In the genomic region with DNA sequence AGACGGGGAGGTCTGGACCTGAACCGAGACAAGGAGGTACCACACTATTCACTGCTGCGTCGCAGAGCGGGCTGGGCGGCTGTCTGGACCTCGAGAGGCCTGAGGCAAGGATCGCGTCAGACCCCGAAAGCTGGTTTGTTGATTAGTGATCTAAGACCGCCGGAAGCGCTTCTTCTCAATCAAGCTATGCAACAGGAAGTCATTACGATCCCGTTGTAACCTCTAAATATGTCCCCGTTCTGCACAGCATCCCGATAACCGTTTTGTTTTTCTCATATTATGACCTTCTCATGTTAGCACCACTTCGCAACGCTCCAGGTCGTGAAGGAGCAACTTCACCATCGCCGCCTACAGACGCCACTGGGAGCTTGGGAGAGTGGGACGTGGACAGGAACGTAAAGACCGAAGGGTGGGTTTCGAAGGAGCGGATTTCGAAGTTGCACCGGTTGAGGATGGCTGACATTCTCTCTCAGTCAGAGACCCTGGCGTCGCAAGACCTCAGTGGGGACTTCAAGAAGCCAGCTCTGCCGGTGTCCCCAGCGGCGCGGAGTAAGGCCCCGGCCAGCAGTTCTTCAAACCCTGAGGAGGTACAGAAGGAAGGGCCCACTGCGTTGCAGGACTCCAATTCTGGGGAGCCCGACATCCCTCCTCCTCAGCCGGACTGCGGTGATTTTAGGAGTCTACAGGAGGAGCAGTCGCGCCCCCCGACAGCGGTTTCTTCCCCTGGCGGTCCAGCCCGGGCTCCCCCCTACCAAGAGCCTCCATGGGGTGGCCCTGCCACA, we compare ENCODE assay signal across 8 cellular contexts. TPM values are rescaled to one million over a fixed set of nuclear protein-coding genes. Genes with fewer than 3 reads are reported as not detected.
DNase-seq lines count a peak whose midpoint lies in the region; ATAC-seq, FAIRE-seq and TF ChIP-seq lines count a peak whose summit lies in the region.

A gene with protein sequence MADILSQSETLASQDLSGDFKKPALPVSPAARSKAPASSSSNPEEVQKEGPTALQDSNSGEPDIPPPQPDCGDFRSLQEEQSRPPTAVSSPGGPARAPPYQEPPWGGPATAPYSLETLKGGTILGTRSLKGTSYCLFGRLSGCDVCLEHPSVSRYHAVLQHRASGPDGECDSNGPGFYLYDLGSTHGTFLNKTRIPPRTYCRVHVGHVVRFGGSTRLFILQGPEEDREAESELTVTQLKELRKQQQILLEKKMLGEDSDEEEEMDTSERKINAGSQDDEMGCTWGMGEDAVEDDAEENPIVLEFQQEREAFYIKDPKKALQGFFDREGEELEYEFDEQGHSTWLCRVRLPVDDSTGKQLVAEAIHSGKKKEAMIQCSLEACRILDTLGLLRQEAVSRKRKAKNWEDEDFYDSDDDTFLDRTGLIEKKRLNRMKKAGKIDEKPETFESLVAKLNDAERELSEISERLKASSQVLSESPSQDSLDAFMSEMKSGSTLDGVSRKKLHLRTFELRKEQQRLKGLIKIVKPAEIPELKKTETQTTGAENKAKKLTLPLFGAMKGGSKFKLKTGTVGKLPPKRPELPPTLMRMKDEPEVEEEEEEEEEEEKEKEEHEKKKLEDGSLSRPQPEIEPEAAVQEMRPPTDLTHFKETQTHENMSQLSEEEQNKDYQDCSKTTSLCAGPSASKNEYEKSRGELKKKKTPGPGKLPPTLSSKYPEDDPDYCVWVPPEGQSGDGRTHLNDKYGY (plus strand): TSS at position 427 of the 782 bp plus-strand sequence. CDS start 26 bp downstream, at position 453.
A gene with protein sequence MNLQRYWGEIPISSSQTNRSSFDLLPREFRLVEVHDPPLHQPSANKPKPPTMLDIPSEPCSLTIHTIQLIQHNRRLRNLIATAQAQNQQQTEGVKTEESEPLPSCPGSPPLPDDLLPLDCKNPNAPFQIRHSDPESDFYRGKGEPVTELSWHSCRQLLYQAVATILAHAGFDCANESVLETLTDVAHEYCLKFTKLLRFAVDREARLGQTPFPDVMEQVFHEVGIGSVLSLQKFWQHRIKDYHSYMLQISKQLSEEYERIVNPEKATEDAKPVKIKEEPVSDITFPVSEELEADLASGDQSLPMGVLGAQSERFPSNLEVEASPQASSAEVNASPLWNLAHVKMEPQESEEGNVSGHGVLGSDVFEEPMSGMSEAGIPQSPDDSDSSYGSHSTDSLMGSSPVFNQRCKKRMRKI (minus strand): TSS at position 152 of the 782 bp plus-strand sequence. CDS start 1,422 bp downstream, outside the sequence.

- in situ Hi-C loops in ACHN (cut with HindIII; ENCODE audit: low pct_ligation_motif_present, low pct_unique_long_range_greater_than_20kb, low sequenced_read_pairs): no loop called here

- peak within 1 kb of the TSS; percentile 96 for H3K9ac ChIP-seq in keratinocyte (ENCODE audit: control insufficient read depth, extremely low read depth, insufficient read depth, low read length)

- H3K4me1 ChIP-seq in keratinocyte (ENCODE audit: control insufficient read depth, extremely low read depth, insufficient read depth, low read length): peaks cover 19% of the 10 kb centered on the region

- H3K27ac ChIP-seq in keratinocyte (ENCODE audit: control insufficient read depth, insufficient read depth, low read length): peak within 1 kb of the TSS; percentile 96

- H3K79me2 ChIP-seq in keratinocyte (ENCODE audit: control insufficient read depth, insufficient read depth, low read length): peaks cover 40% of the 10 kb centered on the region

- H3K9me3 ChIP-seq in keratinocyte (ENCODE audit: control insufficient read depth, low read depth, low read length): no peaks in the 10 kb centered on the region

- no peaks in the 10 kb centered on the region for H3K27me3 ChIP-seq in keratinocyte (ENCODE audit: control insufficient read depth, extremely low read depth, insufficient read depth, low read length)

- dilution Hi-C loops in keratinocyte (cut with MboI; ENCODE audit: extremely low pct_ligation_motif_present, low sequenced_read_pairs): no loop called here

- TF ChIP-seq CTCF in keratinocyte (optimal IDR thresholded peaks at IDR 0.05 in 1 of 3, IDR thresholded peaks at IDR 0.05 in 1 of 3, conservative IDR thresholded peaks at IDR 0.05 in 1 of 3; ENCODE audit: extremely low read depth in 1 of 3, insufficient read depth in 2 of 3, low read length in 3 of 3): peak in 1 of 3 experiments; percentile 13

- ATAC-seq in GM18907 (IDR thresholded peaks at IDR 0.05; ENCODE audit: unreplicated experiment) (peak; percentile 72), HG03196 (IDR thresholded peaks at IDR 0.05; ENCODE audit: unreplicated experiment) (peak; percentile 68)
- peak; percentile 85 to 86 for ATAC-seq in activated CD4-positive, CD25-positive, alpha-beta regulatory T cell treated with anti-CD3 and anti-CD28 coated beads, Interleukin-2, amount 50 U/mL, for 24 hours

- DNase-seq in ACHN (peak; percentile 86), NCI-H345 treated with DMSO at 0.1 percent for 48 hours (lab: John Stamatoyannopoulos, UW; ENCODE audit: unreplicated experiment) (peak; percentile 91), cerebellum (ENCODE audit: low spot score) (peak; percentile 85), keratinocyte (ENCODE audit: low read depth, low spot score) (no peak)
- peak; percentile 58 to 59 for DNase-seq in stimulated activated CD4-positive, alpha-beta T cell treated with anti-CD3 and anti-CD28 coated beads, Interleukin-15, amount 100 ng/mL, for 1 hour (ENCODE audit: low read depth in 1 of 2, low spot score in 1 of 2)

- peak within 1 kb of the TSS; percentile 100 for H2AFZ ChIP-seq in keratinocyte (ENCODE audit: control insufficient read depth, low read length)

- H3K4me3 ChIP-seq in keratinocyte (ENCODE audit: control insufficient read depth in 2 of 3, extremely low read depth in 1 of 3, insufficient read depth in 2 of 3, low read depth in 1 of 3, low read length in 3 of 3): peak within 1 kb of the TSS; percentile 95 to 97 (median 96)

- peaks cover 16 to 22% of the 10 kb centered on the region in 2 experiments for H3K36me3 ChIP-seq in keratinocyte (ENCODE audit: control insufficient read depth in 2 of 2, extremely low read depth in 1 of 2, insufficient read depth in 2 of 2, low read length in 2 of 2)

- H3K9me1 ChIP-seq in keratinocyte (ENCODE audit: control insufficient read depth, extremely low read depth, insufficient read depth, low read length): no peaks in the 10 kb centered on the region

- FAIRE-seq in keratinocyte (lab: Jason Lieb, UNC): peak; percentile 77

- H3K4me2 ChIP-seq in keratinocyte (ENCODE audit: control insufficient read depth, extremely low read depth, insufficient read depth, low read depth, low read length): peak within 1 kb of the TSS; percentile 95

- no peaks in the 10 kb centered on the region for H4K20me1 ChIP-seq in keratinocyte (ENCODE audit: control insufficient read depth, extremely low read depth, insufficient read depth, low read length)

RNA-seq across cellular contexts. Expression of the first gene that starts in this region (rescaled TPM):
- total RNA-seq in cerebellum: 20.4 TPM
- 10.3 to 17.0 TPM (median 13.5 TPM) in 3 replicates for polyA plus RNA-seq in keratinocyte
- polyA plus RNA-seq in keratinocyte (2011; ENCODE audit: low read depth): 56.3 TPM
- 12.6 and 15.0 TPM in 2 replicates for polyA plus RNA-seq in keratinocyte (2011; cell fraction: cytosol; rRNA removed)
- polyA plus RNA-seq in keratinocyte (2011; cell fraction: nucleus; rRNA removed): 20.6 and 27.6 TPM in 2 replicates
- 19.9 and 24.1 TPM in 2 replicates for polyA plus RNA-seq in keratinocyte (2012; ENCODE audit: low replicate concordance)
- polyA minus RNA-seq in keratinocyte: 5.0 to 6.8 TPM (median 6.0 TPM) in 3 replicates
- 10.7 TPM for polyA minus RNA-seq in keratinocyte (2011; cell fraction: cytosol; rRNA and poly(A)+ RNA removed)
- polyA minus RNA-seq in keratinocyte (2011; cell fraction: nucleus; rRNA and poly(A)+ RNA removed): 8.3 and 10.8 TPM in 2 replicates

RNA-seq across cellular contexts. Expression of the second gene that starts in this region (rescaled TPM):
- total RNA-seq in cerebellum: 37.1 TPM
- 30.4 to 39.8 TPM (median 38.5 TPM) in 3 replicates for polyA plus RNA-seq in keratinocyte
- polyA plus RNA-seq in keratinocyte (2011; ENCODE audit: low read depth): 9.7 TPM
- 19.8 and 27.1 TPM in 2 replicates for polyA plus RNA-seq in keratinocyte (2011; cell fraction: cytosol; rRNA removed)
- polyA plus RNA-seq in keratinocyte (2011; cell fraction: nucleus; rRNA removed): 110 and 119 TPM in 2 replicates
- 20.7 and 21.2 TPM in 2 replicates for polyA plus RNA-seq in keratinocyte (2012; ENCODE audit: low replicate concordance)
- 21.2 to 31.2 TPM (median 31.2 TPM) in 3 replicates for polyA minus RNA-seq in keratinocyte
- 15.7 TPM for polyA minus RNA-seq in keratinocyte (2011; cell fraction: cytosol; rRNA and poly(A)+ RNA removed)
- 28.8 and 34.4 TPM in 2 replicates for polyA minus RNA-seq in keratinocyte (2011; cell fraction: nucleus; rRNA and poly(A)+ RNA removed)
